30 cellular contexts compared by ENCODE assay signal in the genomic region with DNA sequence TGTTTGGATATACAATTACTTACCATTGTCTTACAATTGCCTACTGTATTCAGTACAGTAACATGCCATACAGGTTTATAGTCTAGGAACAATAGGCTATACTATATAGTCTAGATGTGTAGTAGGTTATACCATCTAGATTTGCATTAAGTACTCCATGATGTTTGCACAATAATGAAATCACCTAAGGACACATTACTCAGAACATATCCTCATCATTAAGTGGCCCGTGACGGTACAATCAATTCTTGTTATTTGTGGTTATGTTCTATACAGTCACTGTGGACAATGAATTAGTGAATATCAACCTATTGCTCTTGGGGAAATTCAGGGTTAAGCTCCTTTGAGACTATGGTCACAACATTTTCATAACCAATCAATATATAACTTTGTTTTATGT.
"Had no signal": no experiment of that assay in that cellular context is flagged by ENCODE, and none has a peak within 500 bp of the region (broad histone marks: within the 10 kb centered on the region; RNA-seq: fewer than 3 reads in every experiment).

No MANE protein-coding gene starts in this region.

- H3K79me2 ChIP-seq: parathyroid adenoma had no signal

- H3K27me3 ChIP-seq: breast epithelium, gastrocnemius medialis, sigmoid colon, upper lobe of left lung, vagina had no signal

- H3K9me3 ChIP-seq: breast epithelium, gastrocnemius medialis, psoas muscle, sigmoid colon, upper lobe of left lung, vagina had no signal

- ATAC-seq: activated naive CD8-positive, alpha-beta T cell treated with anti-CD3 and anti-CD28 coated beads, Interleukin-2, amount 50 U/mL, for 24 hours; activated T-cell treated with anti-CD3 and anti-CD28 coated beads, Interleukin-2, amount 50 U/mL, for 4 hours; activated T-helper 17 cell treated with anti-CD3 and anti-CD28 coated beads, Interleukin-2, amount 50 U/mL, for 72 hours; gastrocnemius medialis; left cardiac atrium; left ventricle myocardium superior; psoas muscle; stimulated activated memory B cell treated with anti-CD40 and anti-IgM and Interleukin-4, amounts not matched to agents 10 μg/mL and 1 μg/mL and 100 μg/mL, for 72 hours; stimulated activated naive CD8-positive, alpha-beta T cell treated with anti-CD3 and anti-CD28 coated beads, Interleukin-15, amount 100 ng/mL, for 72 hours; WTC11 had no signal

- FAIRE-seq: keratinocyte had no signal

- H3K4me3 ChIP-seq: breast epithelium, gastrocnemius medialis, psoas muscle, sigmoid colon, upper lobe of left lung, vagina had no signal

- H2AFZ ChIP-seq: parathyroid adenoma had no signal

- H3K9ac ChIP-seq: parathyroid adenoma had no signal

- DNase-seq: activated CD4-positive, alpha-beta memory T cell treated with anti-CD3 and anti-CD28 coated beads, Interleukin-2, amount 10 ng/mL, durations not matched to agents 7 days and 5 days; activated CD4-positive, alpha-beta T cell treated with anti-CD3 and anti-CD28 coated beads for 1 hour; activated CD4-positive, alpha-beta T cell treated with anti-CD3 and anti-CD28 coated beads, Interleukin-2, amount 10 ng/mL, durations not matched to agents 7 days and 5 days; activated gamma-delta T cell treated with Interleukin-2 at 50 U/mL for 16 hours; activated naive CD8-positive, alpha-beta T cell treated with anti-CD3 and anti-CD28 coated beads, Interleukin-2, amount 50 U/mL, for 24 hours; activated T-cell treated with anti-CD3 and anti-CD28 coated beads, Interleukin-2, amount 50 U/mL, for 4 hours; dermis blood vessel endothelial cell; effector CD4-positive, alpha-beta T cell; gastrocnemius medialis; head of caudate nucleus; hippocampal formation; left cardiac atrium; left ventricle myocardium superior; naive B cell; nucleus accumbens; psoas muscle; sigmoid colon; small intestine; stimulated activated CD4-positive, alpha-beta T cell treated with anti-CD3 and anti-CD28 coated beads, Interleukin-4, amount 100 ng/mL, for 24 hours; stimulated activated naive CD8-positive, alpha-beta T cell treated with anti-CD3 and anti-CD28 coated beads, Interleukin-15, amount 100 ng/mL, for 72 hours; substantia nigra; T-helper 2 cell; upper lobe of left lung had no signal

- H3K27ac ChIP-seq: breast epithelium, gastrocnemius medialis, parathyroid adenoma, psoas muscle, sigmoid colon, upper lobe of left lung, vagina had no signal

- H3K4me1 ChIP-seq: breast epithelium, gastrocnemius medialis, parathyroid adenoma, psoas muscle, sigmoid colon, vagina had no signal
